In genomic region chr22:48492371-48493320, GRCh38 we compare ENCODE assay signal across 8 cellular contexts.
DNase-seq lines count a peak whose midpoint lies in the region; ATAC-seq, FAIRE-seq and TF ChIP-seq lines count a peak whose summit lies in the region.

No MANE protein-coding gene starts in this region.

- intact Hi-C loops in MCF 10A (cut with micrococcal nuclease): loop anchor here (5.0 to 10.0 kb wide), 5 partner anchors 865 to 1645 kb away; no protein-coding TSS in a partner anchor

- no peaks in the 10 kb centered on the region for H3K79me2 ChIP-seq in DND-41 (ENCODE audit: insufficient read depth, low read length)
- H3K79me2 ChIP-seq in OCI-LY3 (ENCODE audit: low read length): no peaks in the 10 kb centered on the region
- H3K79me2 ChIP-seq in keratinocyte (ENCODE audit: control insufficient read depth, insufficient read depth, low read length): no peaks in the 10 kb centered on the region

- H3K4me3 ChIP-seq in DND-41 (ENCODE audit: low read depth in 1 of 2, low read length in 2 of 2): no peak overlapping the region
- H3K4me3 ChIP-seq in OCI-LY3 (ENCODE audit: low read length): no peak overlapping the region
- H3K4me3 ChIP-seq in keratinocyte (ENCODE audit: control insufficient read depth in 2 of 3, extremely low read depth in 1 of 3, insufficient read depth in 2 of 3, low read depth in 1 of 3, low read length in 3 of 3): no peak overlapping the region

- no peaks in the 10 kb centered on the region for H3K36me3 ChIP-seq in DND-41 (ENCODE audit: insufficient read depth, low read length)
- H3K36me3 ChIP-seq in OCI-LY3 (replicated peaks; ENCODE audit: low read depth, low read length): no peaks in the 10 kb centered on the region
- H3K36me3 ChIP-seq in keratinocyte (ENCODE audit: control insufficient read depth in 2 of 2, extremely low read depth in 1 of 2, insufficient read depth in 2 of 2, low read length in 2 of 2): no peaks in the 10 kb centered on the region

- POLR2A ChIA-PET in MCF 10A (lab: Yijun Ruan, JAX): interaction anchor here (1.4 kb wide), 1 partner anchor 1647 kb away, joined by 3 read pairs; no protein-coding TSS in a partner anchor

- TF ChIP-seq CTCF in DND-41 (IDR thresholded peaks at IDR 0.05; ENCODE audit: borderline replicate concordance, extremely low read depth, low read length, poor library complexity, severe bottlenecking) (peak; percentile 87), OCI-LY3 (IDR thresholded peaks at IDR 0.05; ENCODE audit: low read depth, low read length) (peak; percentile 97), MCF 10A (IDR thresholded peaks at IDR 0.05; ENCODE audit: unreplicated experiment) (peak; percentile 55), keratinocyte (optimal IDR thresholded peaks at IDR 0.05 in 1 of 3, IDR thresholded peaks at IDR 0.05 in 1 of 3, conservative IDR thresholded peaks at IDR 0.05 in 1 of 3; ENCODE audit: extremely low read depth in 1 of 3, insufficient read depth in 2 of 3, low read length in 3 of 3) (peak; percentile 78 to 91 (median 82))

- H3K27ac ChIP-seq in DND-41 (ENCODE audit: low read length): no peak overlapping the region
- H3K27ac ChIP-seq in OCI-LY3 (ENCODE audit: low read length): no peak overlapping the region
- H3K27ac ChIP-seq in keratinocyte (ENCODE audit: control insufficient read depth, insufficient read depth, low read length): no peak overlapping the region

- ATAC-seq in DND-41 (ENCODE audit: insufficient read depth, low read depth) (peak; percentile 78), GM21529 (IDR thresholded peaks at IDR 0.05; ENCODE audit: unreplicated experiment) (no peak), GM19452 (IDR thresholded peaks at IDR 0.05; ENCODE audit: unreplicated experiment) (no peak)

- no peaks in the 10 kb centered on the region for H3K9me3 ChIP-seq in DND-41 (ENCODE audit: insufficient read depth, low read length, severe bottlenecking)
- no peaks in the 10 kb centered on the region for H3K9me3 ChIP-seq in OCI-LY3 (ENCODE audit: insufficient read depth, low read length)
- no peaks in the 10 kb centered on the region for H3K9me3 ChIP-seq in keratinocyte (ENCODE audit: control insufficient read depth, low read depth, low read length)

- no peaks in the 10 kb centered on the region for H3K4me1 Mint-ChIP-seq in MCF 10A (ENCODE audit: insufficient read depth, unreplicated experiment)

- H3K4me2 ChIP-seq in DND-41 (ENCODE audit: insufficient read depth, low read length) (no peak overlapping the region), OCI-LY3 (ENCODE audit: low read length) (peak overlapping the region; percentile 45), keratinocyte (ENCODE audit: control insufficient read depth, extremely low read depth, insufficient read depth, low read depth, low read length) (no peak overlapping the region)

- peak; percentile 63 for DNase-seq in DND-41
- peak; percentile 51 for DNase-seq in HT-29 (ENCODE audit: low spot score)
- DNase-seq in MCF 10A (ENCODE audit: unreplicated experiment): peak; percentile 21
- DNase-seq in keratinocyte (ENCODE audit: low read depth, low spot score): no peak
- peak; percentile 8 to 11 for DNase-seq in stimulated activated CD8-positive, alpha-beta memory T cell treated with anti-CD3 and anti-CD28 coated beads, Interleukin-15, amount 100 ng/mL, for 48 hours (ENCODE audit: low read depth in 2 of 2)

- H3K27ac Mint-ChIP-seq in MCF 10A (ENCODE audit: low read depth, unreplicated experiment): no peak overlapping the region

- H3K4me1 ChIP-seq in DND-41 (ENCODE audit: insufficient read depth, low read length): no peaks in the 10 kb centered on the region
- H3K4me1 ChIP-seq in OCI-LY3 (ENCODE audit: low read length): no peaks in the 10 kb centered on the region
- H3K4me1 ChIP-seq in keratinocyte (ENCODE audit: control insufficient read depth, extremely low read depth, insufficient read depth, low read length): no peaks in the 10 kb centered on the region

- CTCF ChIA-PET in MCF 10A (lab: Yijun Ruan, JAX): interaction anchor here (0.5 to 2.5 kb wide), 14 partner anchors 18 to 1734 kb away, joined by 3 to 18 read pairs (median 3); no protein-coding TSS in a partner anchor

- no peaks in the 10 kb centered on the region for H3K9me1 ChIP-seq in keratinocyte (ENCODE audit: control insufficient read depth, extremely low read depth, insufficient read depth, low read length)

- no TSS peak for BruUV-seq in MCF 10A (replicated peaks; lab: Mats Ljungman, UMichigan)

- H3K9ac ChIP-seq in DND-41 (ENCODE audit: low read depth, low read length) (no peak overlapping the region), OCI-LY3 (ENCODE audit: low read length) (no peak overlapping the region), keratinocyte (ENCODE audit: control insufficient read depth, extremely low read depth, insufficient read depth, low read length) (no peak overlapping the region)

- dilution Hi-C loops in keratinocyte (cut with MboI; ENCODE audit: extremely low pct_ligation_motif_present, low sequenced_read_pairs): no loop called here

- peaks cover 6% of the 10 kb centered on the region for H3K36me3 Mint-ChIP-seq in MCF 10A (ENCODE audit: insufficient read depth, unreplicated experiment)

- H3K9me3 Mint-ChIP-seq in MCF 10A (ENCODE audit: unreplicated experiment): peaks cover 6% of the 10 kb centered on the region

- H3K27me3 Mint-ChIP-seq in MCF 10A (ENCODE audit: insufficient read depth, unreplicated experiment): no peaks in the 10 kb centered on the region

- H2AFZ ChIP-seq in DND-41 (ENCODE audit: low read depth, low read length) (no peak overlapping the region), OCI-LY3 (ENCODE audit: low read depth, low read length) (no peak overlapping the region), keratinocyte (ENCODE audit: control insufficient read depth, low read length) (no peak overlapping the region)

- no peaks in the 10 kb centered on the region for H3K27me3 ChIP-seq in DND-41 (ENCODE audit: insufficient read depth, low read length, poor library complexity)
- H3K27me3 ChIP-seq in OCI-LY3 (ENCODE audit: low read depth, low read length): peaks cover 6% of the 10 kb centered on the region; the same call in 1 of the 2 replicates
- H3K27me3 ChIP-seq in keratinocyte (ENCODE audit: control insufficient read depth, extremely low read depth, insufficient read depth, low read length): peaks cover 37% of the 10 kb centered on the region

- no peak for FAIRE-seq in keratinocyte (lab: Jason Lieb, UNC)

- H3K4me3 Mint-ChIP-seq in MCF 10A (ENCODE audit: unreplicated experiment): no peak overlapping the region

- H4K20me1 ChIP-seq in DND-41 (ENCODE audit: insufficient read depth, low read length) (no peaks in the 10 kb centered on the region), OCI-LY3 (ENCODE audit: insufficient read depth, low read length) (no peaks in the 10 kb centered on the region; the same call in 1 of the 2 replicates), keratinocyte (ENCODE audit: control insufficient read depth, extremely low read depth, insufficient read depth, low read length) (no peaks in the 10 kb centered on the region)
